ENCODE assay signal across 31 cellular contexts in genomic region chr11:16363709-16364108, GRCh38. TPM values are rescaled to one million over a fixed set of nuclear protein-coding genes. Genes with fewer than 3 reads are reported as not detected.
"Had no signal": no experiment of that assay in that cellular context is flagged by ENCODE, and none has a peak within 500 bp of the region (broad histone marks: within the 10 kb centered on the region; RNA-seq: fewer than 3 reads in every experiment).

No MANE protein-coding gene starts in this region.

- ATAC-seq: activated CD4-positive, alpha-beta T cell treated with anti-CD3 and anti-CD28 coated beads for 36 hours; activated CD8-positive, alpha-beta memory T cell treated with anti-CD3 and anti-CD28 coated beads, Interleukin-2, amount 10 ng/mL, durations not matched to agents 7 days and 5 days; activated CD8-positive, alpha-beta T cell treated with anti-CD3 and anti-CD28 coated beads, Interleukin-2, amount 10 ng/mL, durations not matched to agents 7 days and 5 days; activated naive CD8-positive, alpha-beta T cell treated with anti-CD3 and anti-CD28 coated beads, Interleukin-2, amount 50 U/mL, for 24 hours had no signal

- FAIRE-seq: bronchial epithelial cell, TTC549 had no signal

- H3K4me1 ChIP-seq: ascending aorta had no signal

- H3K27me3 ChIP-seq: ascending aorta, cardiac muscle cell had no signal

- H3K9me3 ChIP-seq: ascending aorta had no signal

- H3K27ac ChIP-seq: ascending aorta, cardiac muscle cell, VCaP had no signal

- DNase-seq: activated B cell treated with CpG ODN at 0.5 μM for 24 hours; activated CD4-positive, alpha-beta memory T cell treated with anti-CD3 and anti-CD28 coated beads, Interleukin-2, amount 10 ng/mL, durations not matched to agents 7 days and 5 days; activated CD4-positive, alpha-beta T cell treated with anti-CD3 and anti-CD28 coated beads for 1 hour; activated CD4-positive, alpha-beta T cell treated with anti-CD3 and anti-CD28 coated beads for 36 hours; activated CD4-positive, alpha-beta T cell treated with anti-CD3 and anti-CD28 coated beads for 48 hours; activated CD4-positive, alpha-beta T cell treated with anti-CD3 and anti-CD28 coated beads, Interleukin-2, amount 10 ng/mL, durations not matched to agents 7 days and 5 days; activated CD4-positive, alpha-beta T cell treated with anti-CD3 and anti-CD28 coated beads, Interleukin-2, amount 50 U/mL, for 48 hours; activated CD8-positive, alpha-beta memory T cell treated with anti-CD3 and anti-CD28 coated beads for 24 hours; activated CD8-positive, alpha-beta memory T cell treated with anti-CD3 and anti-CD28 coated beads, Interleukin-2, amount 10 ng/mL, durations not matched to agents 7 days and 5 days; activated CD8-positive, alpha-beta memory T cell treated with anti-CD3 and anti-CD28 coated beads, Interleukin-2, amount 50 U/mL, for 48 hours; activated CD8-positive, alpha-beta T cell treated with anti-CD3 and anti-CD28 coated beads, Interleukin-2, amount 10 ng/mL, durations not matched to agents 7 days and 5 days; activated effector memory CD4-positive, alpha-beta T cell treated with Interleukin-2 at 50 U/mL for 16 hours; activated gamma-delta T cell; activated naive CD4-positive, alpha-beta T cell treated with anti-CD3 and anti-CD28 coated beads, Interleukin-2, amount 10 ng/mL, durations not matched to agents 7 days and 5 days; activated naive CD4-positive, alpha-beta T cell treated with Interleukin-2 at 50 U/mL for 16 hours; activated naive CD8-positive, alpha-beta T cell treated with anti-CD3 and anti-CD28 coated beads, Interleukin-2, amount 10 ng/mL, durations not matched to agents 7 days and 5 days; activated naive CD8-positive, alpha-beta T cell treated with anti-CD3 and anti-CD28 coated beads, Interleukin-2, amount 50 U/mL, for 24 hours; activated T-cell treated with anti-CD3 and anti-CD28 coated beads, Interleukin-2, amount 50 U/mL, for 24 hours; activated T-cell treated with anti-CD3 and anti-CD28 coated beads, Interleukin-2, amount 50 U/mL, for 48 hours; amygdala; anterior cingulate cortex; caudate nucleus; cerebellar nuclear complex; T-helper 1 cell; T-helper 2 cell; T-helper 9 cell had no signal

- H3K4me3 ChIP-seq: ascending aorta, cardiac muscle cell had no signal

- H3K36me3 ChIP-seq: ascending aorta, cardiac muscle cell had no signal

RNA-seq across cellular contexts. Expression of gene SOX6, which starts 7.4 kb away (rescaled TPM):
- total RNA-seq: activated B cell treated with CpG ODN at 0.5 μM for 24 hours; activated CD4-positive, alpha-beta memory T cell treated with anti-CD3 and anti-CD28 coated beads, Interleukin-2, amount 10 ng/mL, durations not matched to agents 7 days and 5 days; activated CD4-positive, alpha-beta T cell treated with anti-CD3 and anti-CD28 coated beads, Interleukin-2, amount 10 ng/mL, durations not matched to agents 7 days and 5 days; activated CD8-positive, alpha-beta T cell treated with anti-CD3 and anti-CD28 coated beads, Interleukin-2, amount 10 ng/mL, durations not matched to agents 7 days and 5 days; activated naive CD8-positive, alpha-beta T cell treated with anti-CD3 and anti-CD28 coated beads, Interleukin-2, amount 10 ng/mL, durations not matched to agents 7 days and 5 days had no signal
